1 cellular context compared by ENCODE assay signal in the genomic region with DNA sequence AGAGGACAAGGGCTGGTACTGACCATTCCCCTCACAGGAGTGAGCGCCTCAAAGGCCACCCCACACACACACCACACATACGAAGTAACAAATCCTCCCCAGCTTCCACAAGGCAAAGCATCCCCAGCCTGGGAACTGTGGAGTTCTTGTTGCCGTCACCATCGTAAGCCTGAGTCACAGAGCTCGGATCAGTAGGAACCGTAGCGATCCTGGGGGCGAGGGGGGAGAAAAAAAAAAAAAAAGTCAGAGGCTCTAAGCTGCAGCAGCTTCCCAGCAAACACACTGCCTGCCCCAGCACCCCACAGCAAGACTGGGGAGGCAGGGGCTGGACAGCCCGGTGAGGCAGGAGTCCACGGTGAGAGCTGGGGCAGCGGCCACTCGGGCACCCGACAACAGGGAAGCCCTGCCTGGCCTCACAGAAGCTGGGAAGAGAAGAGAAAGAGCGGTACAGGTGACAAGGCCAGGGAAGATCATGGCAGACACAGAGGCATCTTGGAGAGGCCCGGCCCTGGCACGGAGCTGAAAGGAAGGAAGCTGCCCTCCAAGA.
TF ChIP-seq lines count a peak whose summit lies in the region.

No MANE protein-coding gene starts in this region.

TF ChIP-seq in IMR-90, 13 proteins besides CTCF, POLR2A, EP300 and RAD21:
- TF ChIP-seq MAZ (IDR thresholded peaks at IDR 0.05; ENCODE audit: borderline replicate concordance, low read depth, low read length) (no peak), RFX5 (IDR thresholded peaks at IDR 0.05; ENCODE audit: low read depth, low read length) (no peak), BHLHE40 (IDR thresholded peaks at IDR 0.05; ENCODE audit: low read depth, low read length) (no peak), SMC3 (IDR thresholded peaks at IDR 0.05; ENCODE audit: low read depth, low read length) (no peak), FOS (IDR thresholded peaks at IDR 0.05; ENCODE audit: low read depth, low read length) (no peak), CEBPB (IDR thresholded peaks at IDR 0.05; ENCODE audit: low read depth, low read length) (no peak), NFE2L2 (IDR thresholded peaks at IDR 0.05; ENCODE audit: low read depth, low read length) (no peak), MAFK (IDR thresholded peaks at IDR 0.05; ENCODE audit: low read depth, low read length) (no peak), RCOR1 (IDR thresholded peaks at IDR 0.05; ENCODE audit: insufficient replicate concordance, low read length) (no peak), MXI1 (IDR thresholded peaks at IDR 0.05; ENCODE audit: borderline replicate concordance, low read depth, low read length) (no peak), CHD1 (IDR thresholded peaks at IDR 0.05; ENCODE audit: low read depth, low read length) (no peak)
- TF ChIP-seq, protein P1, sequence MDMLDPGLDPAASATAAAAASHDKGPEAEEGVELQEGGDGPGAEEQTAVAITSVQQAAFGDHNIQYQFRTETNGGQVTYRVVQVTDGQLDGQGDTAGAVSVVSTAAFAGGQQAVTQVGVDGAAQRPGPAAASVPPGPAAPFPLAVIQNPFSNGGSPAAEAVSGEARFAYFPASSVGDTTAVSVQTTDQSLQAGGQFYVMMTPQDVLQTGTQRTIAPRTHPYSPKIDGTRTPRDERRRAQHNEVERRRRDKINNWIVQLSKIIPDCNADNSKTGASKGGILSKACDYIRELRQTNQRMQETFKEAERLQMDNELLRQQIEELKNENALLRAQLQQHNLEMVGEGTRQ (IDR thresholded peaks at IDR 0.05; ENCODE audit: low read depth, low read length), result no peak
- TF ChIP-seq, protein P2, sequence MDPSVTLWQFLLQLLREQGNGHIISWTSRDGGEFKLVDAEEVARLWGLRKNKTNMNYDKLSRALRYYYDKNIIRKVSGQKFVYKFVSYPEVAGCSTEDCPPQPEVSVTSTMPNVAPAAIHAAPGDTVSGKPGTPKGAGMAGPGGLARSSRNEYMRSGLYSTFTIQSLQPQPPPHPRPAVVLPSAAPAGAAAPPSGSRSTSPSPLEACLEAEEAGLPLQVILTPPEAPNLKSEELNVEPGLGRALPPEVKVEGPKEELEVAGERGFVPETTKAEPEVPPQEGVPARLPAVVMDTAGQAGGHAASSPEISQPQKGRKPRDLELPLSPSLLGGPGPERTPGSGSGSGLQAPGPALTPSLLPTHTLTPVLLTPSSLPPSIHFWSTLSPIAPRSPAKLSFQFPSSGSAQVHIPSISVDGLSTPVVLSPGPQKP (IDR thresholded peaks at IDR 0.05; ENCODE audit: borderline replicate concordance, low read depth, low read length), result no peak
